Comparison of ENCODE assay signal across 32 cellular contexts in genomic region chr12:39959467-39959866, GRCh38.
"Had no signal": no experiment of that assay in that cellular context is flagged by ENCODE, and none has a peak within 500 bp of the region (broad histone marks: within the 10 kb centered on the region; RNA-seq: fewer than 3 reads in every experiment).

No MANE protein-coding gene starts in this region.

- H3K9me3 Mint-ChIP-seq: naive thymus-derived CD8-positive, alpha-beta T cell; natural killer cell treated with Interleukin-12 subunit alpha and Interleukin-12 subunit beta and Interleukin-15 and Interleukin-18, amount 100 ng/mL, for 72 hours; nephron progenitor cell; neural crest cell; stimulated activated memory B cell treated with anti-CD40 and anti-IgM and Interleukin-4, amounts not matched to agents 10 μg/mL and 1 μg/mL and 100 μg/mL, for 72 hours; stimulated activated naive CD8-positive, alpha-beta T cell treated with anti-CD3 and anti-CD28 coated beads, Interleukin-15, amount 100 ng/mL, for 72 hours; type B pancreatic cell had no signal

- H3K27ac Mint-ChIP-seq: naive thymus-derived CD8-positive, alpha-beta T cell; natural killer cell treated with Interleukin-12 subunit alpha and Interleukin-12 subunit beta and Interleukin-15 and Interleukin-18, amount 100 ng/mL, for 72 hours; nephron progenitor cell; progenitor cell of endocrine pancreas; stimulated activated memory B cell treated with anti-CD40 and anti-IgM and Interleukin-4, amounts not matched to agents 10 μg/mL and 1 μg/mL and 100 μg/mL, for 72 hours; stimulated activated naive CD8-positive, alpha-beta T cell treated with anti-CD3 and anti-CD28 coated beads, Interleukin-15, amount 100 ng/mL, for 72 hours; type B pancreatic cell had no signal

- H3K27me3 Mint-ChIP-seq: naive thymus-derived CD8-positive, alpha-beta T cell; natural killer cell treated with Interleukin-12 subunit alpha and Interleukin-12 subunit beta and Interleukin-15 and Interleukin-18, amount 100 ng/mL, for 72 hours; progenitor cell of endocrine pancreas; stimulated activated memory B cell treated with anti-CD40 and anti-IgM and Interleukin-4, amounts not matched to agents 10 μg/mL and 1 μg/mL and 100 μg/mL, for 72 hours; stimulated activated naive CD8-positive, alpha-beta T cell treated with anti-CD3 and anti-CD28 coated beads, Interleukin-15, amount 100 ng/mL, for 72 hours; type B pancreatic cell had no signal

- H3K4me1 ChIP-seq: parathyroid adenoma, psoas muscle, spleen, testis, tibial artery, transverse colon, upper lobe of right lung, uterus had no signal

- H3K4me3 ChIP-seq: psoas muscle, skin epidermis, smooth muscle cell, spleen, suprapubic skin, testis, tibial artery, transverse colon, upper lobe of right lung, uterus had no signal

- H2AFZ ChIP-seq: parathyroid adenoma had no signal

- H3K36me3 ChIP-seq: neutrophil, spleen, suprapubic skin, tibial artery, transverse colon, upper lobe of right lung, uterus had no signal

- H3K9ac ChIP-seq: parathyroid adenoma had no signal

- H3K4me2 ChIP-seq: smooth muscle cell had no signal

- H3K36me3 Mint-ChIP-seq: natural killer cell treated with Interleukin-12 subunit alpha and Interleukin-12 subunit beta and Interleukin-15 and Interleukin-18, amount 100 ng/mL, for 72 hours; type B pancreatic cell had no signal

- H3K4me3 Mint-ChIP-seq: naive thymus-derived CD8-positive, alpha-beta T cell; natural killer cell treated with Interleukin-12 subunit alpha and Interleukin-12 subunit beta and Interleukin-15 and Interleukin-18, amount 100 ng/mL, for 72 hours; nephron progenitor cell; neural crest cell; stimulated activated memory B cell treated with anti-CD40 and anti-IgM and Interleukin-4, amounts not matched to agents 10 μg/mL and 1 μg/mL and 100 μg/mL, for 72 hours; stimulated activated naive CD8-positive, alpha-beta T cell treated with anti-CD3 and anti-CD28 coated beads, Interleukin-15, amount 100 ng/mL, for 72 hours; type B pancreatic cell had no signal

- DNase-seq: naive thymus-derived CD8-positive, alpha-beta T cell; nephron progenitor cell; nucleus accumbens; posterior cingulate gyrus; psoas muscle; right cardiac atrium; spleen; stimulated activated CD4-positive, alpha-beta T cell treated with anti-CD3 and anti-CD28 coated beads, Interleukin-12 subunit alpha, Interleukin-12 subunit beta, amount 100 ng/mL, for 4 hours; stimulated activated CD4-positive, alpha-beta T cell treated with anti-CD3 and anti-CD28 coated beads, Interleukin-1b, Interleukin-23, amount 100 ng/mL, for 48 hours; stimulated activated CD4-positive, alpha-beta T cell treated with anti-CD3 and anti-CD28 coated beads, Interleukin-4, amount 100 ng/mL, for 1 hour; stimulated activated CD4-positive, alpha-beta T cell treated with anti-CD3 and anti-CD28 coated beads, Interleukin-4, amount 100 ng/mL, for 4 hours; stimulated activated CD8-positive, alpha-beta memory T cell treated with anti-CD3 and anti-CD28 coated beads, Interleukin-4, amount 100 ng/mL, for 48 hours; stimulated activated naive CD4-positive, alpha-beta T cell; stimulated activated naive CD8-positive, alpha-beta T cell treated with anti-CD3 and anti-CD28 coated beads, Interleukin-15, amount 100 ng/mL, for 72 hours; stimulated activated naive CD8-positive, alpha-beta T cell treated with anti-CD3 and anti-CD28 coated beads, Interleukin-15, Interleukin-2, amounts not matched to agents 100 U/mL and 50 U/mL, for 24 hours; substantia nigra; testis; tibial artery; transverse colon; upper lobe of right lung; uterus had no signal

- H3K4me1 Mint-ChIP-seq: naive thymus-derived CD8-positive, alpha-beta T cell; nephron progenitor cell; neural crest cell; stimulated activated memory B cell treated with anti-CD40 and anti-IgM and Interleukin-4, amounts not matched to agents 10 μg/mL and 1 μg/mL and 100 μg/mL, for 72 hours; stimulated activated naive CD8-positive, alpha-beta T cell treated with anti-CD3 and anti-CD28 coated beads, Interleukin-15, amount 100 ng/mL, for 72 hours had no signal

- H3K27me3 ChIP-seq: neutrophil, spleen, suprapubic skin, testis, tibial artery, transverse colon, upper lobe of right lung, uterus had no signal

- H3K27ac ChIP-seq: neutrophil, parathyroid adenoma, psoas muscle, skin epidermis, spleen, suprapubic skin, testis, tibial artery, transverse colon, upper lobe of right lung, uterus had no signal

- H3K9me3 ChIP-seq: neutrophil, psoas muscle, spleen, suprapubic skin, testis, tibial artery, transverse colon, upper lobe of right lung, uterus had no signal

- ATAC-seq: naive thymus-derived CD8-positive, alpha-beta T cell; natural killer cell treated with Interleukin-12 subunit alpha and Interleukin-12 subunit beta and Interleukin-15 and Interleukin-18, amount 100 ng/mL, for 72 hours; psoas muscle; right cardiac atrium; sciatic nerve; stimulated activated memory B cell treated with anti-CD40 and anti-IgM and Interleukin-4, amounts not matched to agents 10 μg/mL and 1 μg/mL and 100 μg/mL, for 72 hours; stimulated activated naive CD8-positive, alpha-beta T cell treated with anti-CD3 and anti-CD28 coated beads, Interleukin-15, amount 100 ng/mL, for 72 hours; stimulated activated naive CD8-positive, alpha-beta T cell treated with anti-CD3 and anti-CD28 coated beads, Interleukin-15, Interleukin-2, amounts not matched to agents 100 U/mL and 50 U/mL, for 24 hours; upper lobe of right lung had no signal
